Comparison of ENCODE assay signal across 14 cellular contexts in the genomic region with DNA sequence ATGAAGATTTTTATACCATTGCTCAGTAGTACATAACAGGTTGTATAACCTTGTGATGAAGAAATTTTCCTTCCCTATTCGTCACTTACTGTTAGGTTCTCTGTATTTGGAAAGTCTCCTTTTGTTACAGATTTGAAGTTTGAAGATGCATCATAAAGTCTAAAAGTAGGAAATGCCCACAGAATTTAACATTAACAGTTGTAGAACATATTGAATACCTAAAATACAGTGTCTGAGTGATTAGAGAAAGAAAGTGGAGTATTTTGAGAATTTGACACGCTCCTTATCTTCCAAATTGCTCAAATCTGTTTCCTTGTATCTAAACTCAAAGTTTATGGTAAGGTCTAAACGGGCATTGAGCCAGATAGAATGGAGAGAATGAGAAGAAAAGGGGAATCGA.
DNase-seq lines count a peak whose midpoint lies in the region; ATAC-seq, FAIRE-seq and TF ChIP-seq lines count a peak whose summit lies in the region.
"Had no signal": no experiment of that assay in that cellular context is flagged by ENCODE, and none has a peak within 500 bp of the region (broad histone marks: within the 10 kb centered on the region; RNA-seq: fewer than 3 reads in every experiment).

No MANE protein-coding gene starts in this region.

- peaks cover 87% of the 10 kb centered on the region for H3K4me1 ChIP-seq in CD8-positive, alpha-beta memory T cell (ENCODE audit: insufficient read depth, low read length)
- peaks cover 87% of the 10 kb centered on the region for H3K4me1 ChIP-seq in OCI-LY1 (ENCODE audit: insufficient read depth, low read length, severe bottlenecking)
- peaks cover 69% of the 10 kb centered on the region for H3K4me1 ChIP-seq in endothelial cell of umbilical vein (ENCODE audit: control insufficient read depth, extremely low read depth, insufficient read depth, low read length)
- H3K4me1 ChIP-seq in skeletal muscle tissue (ENCODE audit: control insufficient read depth in 3 of 3, insufficient read depth in 3 of 3, low read length in 3 of 3) = peaks cover 13 to 48% (median 20%) of the 10 kb centered on the region in 3 donors

- dilution Hi-C loops in endothelial cell of umbilical vein (cut with MboI; ENCODE audit: extremely low pct_ligation_motif_present, low sequenced_read_pairs) = no loop called here

- H4K20me1 ChIP-seq in OCI-LY1 (ENCODE audit: insufficient read depth, low read length) = no peaks in the 10 kb centered on the region
- H4K20me1 ChIP-seq in endothelial cell of umbilical vein (replicated peaks; ENCODE audit: control insufficient read depth, extremely low read depth, insufficient read depth, low read length) = peaks cover 10% of the 10 kb centered on the region

- intact Hi-C loops in endothelial cell of umbilical vein (cut with micrococcal nuclease) = no loop called here

- CTCF ChIA-PET in CD8-positive, alpha-beta memory T cell (lab: Charles Lee) = no interaction called here
- CTCF ChIA-PET in endothelial cell of umbilical vein (lab: Charles Lee) = interaction anchor here (1.4 kb wide), 1 partner anchor 48 kb away, joined by 4 read pairs; no protein-coding TSS in a partner anchor

- H3K36me3 Mint-ChIP-seq in CD8-positive, alpha-beta memory T cell = peaks cover 0 to 42% (median 11%) of the 10 kb centered on the region in 3 donors

- BruUV-seq in endothelial cell of umbilical vein (replicated peaks; lab: Mats Ljungman, UMichigan) = no TSS peak

- H3K36me3 ChIP-seq in CD8-positive, alpha-beta memory T cell (ENCODE audit: insufficient read depth, low read length) = peaks cover 8% of the 10 kb centered on the region
- H3K36me3 ChIP-seq in OCI-LY1 (ENCODE audit: insufficient read depth, low read length) (peaks cover 34% of the 10 kb centered on the region), endothelial cell of umbilical vein (ENCODE audit: control insufficient read depth in 2 of 2, extremely low read depth in 1 of 2, insufficient read depth in 2 of 2, low read length in 2 of 2) (peaks cover 3 to 7% of the 10 kb centered on the region in 2 experiments), skeletal muscle tissue (ENCODE audit: control insufficient read depth in 3 of 3, insufficient read depth in 3 of 3, low read length in 3 of 3) (peaks cover 0 to 3% (median 0%) of the 10 kb centered on the region in 3 donors)
- H3K36me3 ChIP-seq: prostate gland had no signal

- H3K4me3 Mint-ChIP-seq in CD8-positive, alpha-beta memory T cell = peak overlapping the region in 4 of 7 donors; percentile 9 to 63 (median 50)

- no peak for FAIRE-seq in endothelial cell of umbilical vein (lab: Jason Lieb, UNC)
- FAIRE-seq: kidney had no signal

- no peaks in the 10 kb centered on the region for H3K9me3 Mint-ChIP-seq in CD8-positive, alpha-beta memory T cell

- H3K4me2 ChIP-seq in OCI-LY1 (ENCODE audit: low read length) = no peak overlapping the region; the same call in 1 of the 2 replicates
- peak overlapping the region; percentile 49 for H3K4me2 ChIP-seq in endothelial cell of umbilical vein (ENCODE audit: insufficient read depth, low read length)

- no peak for ATAC-seq in left lobe of liver

- H3K27ac ChIP-seq in CD8-positive, alpha-beta memory T cell (ENCODE audit: low read depth, low read length) = no peak overlapping the region
- peak overlapping the region; percentile 1 for H3K27ac ChIP-seq in OCI-LY1 (ENCODE audit: low read depth, low read length, poor library complexity, severe bottlenecking)
- no peak overlapping the region for H3K27ac ChIP-seq in endothelial cell of umbilical vein (ENCODE audit: insufficient read depth, low read depth, low read length)
- H3K27ac ChIP-seq in skeletal muscle tissue (ENCODE audit: low read depth, low read length) = peak overlapping the region; percentile 82
- H3K27ac ChIP-seq: epithelial cell of prostate, prostate gland, SJSA1 had no signal

- no peak overlapping the region for H3K4me3 ChIP-seq in CD8-positive, alpha-beta memory T cell (ENCODE audit: low read length)
- no peak overlapping the region for H3K4me3 ChIP-seq in OCI-LY1 (ENCODE audit: low read depth, low read length, poor library complexity, severe bottlenecking)
- no peak overlapping the region for H3K4me3 ChIP-seq in endothelial cell of umbilical vein (replicated peaks in 1 of 3; ENCODE audit: insufficient read depth in 1 of 3, low read depth in 1 of 3, low read length in 3 of 3)
- H3K4me3 ChIP-seq in skeletal muscle tissue (ENCODE audit: low read length in 3 of 3) = peak overlapping the region in 1 of 3 donors; percentile 38
- H3K4me3 ChIP-seq: prostate gland, SJSA1 had no signal

- no peaks in the 10 kb centered on the region for H3K9me3 ChIP-seq in CD8-positive, alpha-beta memory T cell (ENCODE audit: low read length)
- H3K9me3 ChIP-seq in OCI-LY1 (ENCODE audit: low read length) (no peaks in the 10 kb centered on the region), endothelial cell of umbilical vein (replicated peaks; ENCODE audit: control insufficient read depth, insufficient read depth, low read length) (no peaks in the 10 kb centered on the region), skeletal muscle tissue (ENCODE audit: control insufficient read depth in 3 of 3, low read length in 3 of 3) (no peaks in the 10 kb centered on the region)
- H3K9me3 ChIP-seq: prostate gland, SJSA1 had no signal

- DNase-seq in CD8-positive, alpha-beta memory T cell = no peak
- DNase-seq in endothelial cell of umbilical vein (ENCODE audit: low read depth, low spot score) = no peak
- no peak for DNase-seq in left lobe of liver (ENCODE audit: low spot score)
- DNase-seq in SHP77 treated with DMSO at 0.1 percent for 48 hours (lab: John Stamatoyannopoulos, UW) = no peak
- DNase-seq in Kasumi-1 (lab: John Stamatoyannopoulos, UW) = no peak
- DNase-seq: activated CD4-positive, alpha-beta T cell treated with anti-CD3 and anti-CD28 coated beads for 1 hour; amniotic stem cell; DMS53; kidney had no signal

- TF ChIP-seq CTCF in OCI-LY1 (IDR thresholded peaks at IDR 0.05; ENCODE audit: low read length) (no peak), endothelial cell of umbilical vein (IDR thresholded peaks at IDR 0.05; ENCODE audit: extremely low read depth in 1 of 2, insufficient read depth in 1 of 2, low read depth in 1 of 2, low read length in 2 of 2) (no peak)

- H3F3A ChIP-seq in OCI-LY1 (ENCODE audit: insufficient read depth, low read length) = peaks cover 12% of the 10 kb centered on the region; the same call in 1 of the 2 replicates

- no peaks in the 10 kb centered on the region for H3K9me2 ChIP-seq in OCI-LY1 (ENCODE audit: low read depth, low read length)

- peaks cover 96% of the 10 kb centered on the region for H3K79me2 ChIP-seq in OCI-LY1 (ENCODE audit: insufficient read depth, low read length)
- peaks cover 99% of the 10 kb centered on the region for H3K79me2 ChIP-seq in endothelial cell of umbilical vein (ENCODE audit: control insufficient read depth, insufficient read depth, low read length)

- H3K27ac Mint-ChIP-seq in CD8-positive, alpha-beta memory T cell = peak overlapping the region; percentile 0 to 92 (median 41)

- H2AFZ ChIP-seq in OCI-LY1 (ENCODE audit: low read length) (no peak overlapping the region), endothelial cell of umbilical vein (ENCODE audit: low read depth, low read length) (no peak overlapping the region)

- no peaks in the 10 kb centered on the region for H3K9me1 ChIP-seq in endothelial cell of umbilical vein (replicated peaks; ENCODE audit: control insufficient read depth, extremely low read depth, insufficient read depth, low read length)

- POLR2A ChIA-PET in CD8-positive, alpha-beta memory T cell (lab: Charles Lee) = no interaction called here
- POLR2A ChIA-PET in endothelial cell of umbilical vein (lab: Charles Lee) = no interaction called here

- no peak overlapping the region for H3K9ac ChIP-seq in OCI-LY1 (ENCODE audit: low read length)
- no peak overlapping the region for H3K9ac ChIP-seq in endothelial cell of umbilical vein (replicated peaks; ENCODE audit: extremely low read depth, insufficient read depth, low read length)
- H3K9ac ChIP-seq in skeletal muscle tissue (ENCODE audit: low read depth in 1 of 3, low read length in 3 of 3) = peak overlapping the region; percentile 48 to 71 (median 55)

- H3K27me3 ChIP-seq in CD8-positive, alpha-beta memory T cell (ENCODE audit: insufficient read depth, low read length, poor library complexity, severe bottlenecking) = no peaks in the 10 kb centered on the region
- H3K27me3 ChIP-seq in OCI-LY1 (ENCODE audit: insufficient read depth, low read length) (no peaks in the 10 kb centered on the region), endothelial cell of umbilical vein (ENCODE audit: control insufficient read depth in 2 of 2, insufficient read depth in 2 of 2, low read length in 2 of 2) (no peaks in the 10 kb centered on the region), skeletal muscle tissue (ENCODE audit: control insufficient read depth in 3 of 3, insufficient read depth in 3 of 3, low read length in 3 of 3) (no peaks in the 10 kb centered on the region)
- H3K27me3 ChIP-seq: SJSA1 had no signal

- H3K27me3 Mint-ChIP-seq in CD8-positive, alpha-beta memory T cell = no peaks in the 10 kb centered on the region

- peak; percentile 49 for TF ChIP-seq POLR2A in endothelial cell of umbilical vein (IDR thresholded peaks at IDR 0.05; ENCODE audit: low read depth, low read length)

- peaks cover 82 to 98% (median 95%) of the 10 kb centered on the region in 3 donors for H3K4me1 Mint-ChIP-seq in CD8-positive, alpha-beta memory T cell

TF ChIP-seq in endothelial cell of umbilical vein, 7 proteins besides CTCF, POLR2A, EP300 and RAD21:
- no peak for TF ChIP-seq EZH2 (IDR thresholded peaks at IDR 0.05; ENCODE audit: borderline replicate concordance, low read depth, low read length, severe bottlenecking)
- TF ChIP-seq JUN (IDR thresholded peaks at IDR 0.05; ENCODE audit: borderline replicate concordance, insufficient read depth, insufficient read length, low read depth) = no peak
- no peak for TF ChIP-seq FOS (IDR thresholded peaks at IDR 0.05; ENCODE audit: borderline replicate concordance, insufficient read depth, low read length)
- no peak for TF ChIP-seq POLR2AphosphoS5 (IDR thresholded peaks at IDR 0.05; ENCODE audit: insufficient read depth, low read depth, low read length)
- no peak for TF ChIP-seq GATA2 (IDR thresholded peaks at IDR 0.05; ENCODE audit: insufficient read depth, insufficient read length, low read depth, low read length)
- no peak for TF ChIP-seq MAX (IDR thresholded peaks at IDR 0.05; ENCODE audit: insufficient read depth, insufficient read length)
- TF ChIP-seq MYC (IDR thresholded peaks at IDR 0.05; ENCODE audit: low read depth, low read length) = no peak

Comparison
In these comparisons a context has a peak if more than half of its experiments do, and no peak if none do; other contexts are left out.
1. H3K27ac ChIP-seq: peak in OCI-LY1 (single experiment) and skeletal muscle tissue (single experiment); none in CD8-positive, alpha-beta memory T cell (single experiment) and endothelial cell of umbilical vein (single experiment).
2. H3K9ac ChIP-seq: peak in skeletal muscle tissue (3 of 3); none in OCI-LY1 (single experiment) and endothelial cell of umbilical vein (single experiment).